Comparison of ENCODE assay signal across 25 cellular contexts in genomic region chr20:53036992-53037391, GRCh38.
DNase-seq lines count a peak whose midpoint lies in the region; ATAC-seq and TF ChIP-seq lines count a peak whose summit lies in the region.
"Had no signal": no experiment of that assay in that cellular context is flagged by ENCODE, and none has a peak within 500 bp of the region (broad histone marks: within the 10 kb centered on the region; RNA-seq: fewer than 3 reads in every experiment).

No MANE protein-coding gene starts in this region.

- H3K27me3 Mint-ChIP-seq in neural crest cell (ENCODE audit: low read depth), result no peaks in the 10 kb centered on the region
- H3K27me3 Mint-ChIP-seq in T-cell, result peaks cover 4 to 7% of the 10 kb centered on the region in 2 donors
- H3K27me3 Mint-ChIP-seq: activated naive CD8-positive, alpha-beta T cell treated with anti-CD3 and anti-CD28 coated beads, Interleukin-2, amount 10 ng/mL, durations not matched to agents 7 days and 5 days had no signal

- no peaks in the 10 kb centered on the region for H3K36me3 Mint-ChIP-seq in neural crest cell (ENCODE audit: low read depth)
- H3K36me3 Mint-ChIP-seq in T-cell, result peaks cover 15% of the 10 kb centered on the region
- H3K36me3 Mint-ChIP-seq: activated naive CD8-positive, alpha-beta T cell treated with anti-CD3 and anti-CD28 coated beads, Interleukin-2, amount 10 ng/mL, durations not matched to agents 7 days and 5 days; natural killer cell treated with Interleukin-12 subunit alpha and Interleukin-12 subunit beta and Interleukin-15 and Interleukin-18, amount 100 ng/mL, for 72 hours had no signal

- H3K27ac Mint-ChIP-seq in neural crest cell (ENCODE audit: unreplicated experiment) (no peak overlapping the region), T-cell (no peak overlapping the region)
- H3K27ac Mint-ChIP-seq: activated naive CD8-positive, alpha-beta T cell treated with anti-CD3 and anti-CD28 coated beads, Interleukin-2, amount 10 ng/mL, durations not matched to agents 7 days and 5 days; activated T-helper 2 cell treated with anti-CD3 and anti-CD28 coated beads, Interferon-gamma antibody, Interleukin-2, Interleukin-4, amounts not matched to agents 10 μg/mL and 5 μg/mL and 100 μg/mL, durations not matched to agents 14 hours and 24 hours and 36 hours; CD4-positive, alpha-beta memory T cell; effector memory CD8-positive, alpha-beta T cell; mesothelial cell of epicardium; natural killer cell treated with Interleukin-12 subunit alpha and Interleukin-12 subunit beta and Interleukin-15 and Interleukin-18, amount 100 ng/mL, for 72 hours; T-helper 1 cell treated with Interleukin-12 subunit alpha and Interleukin-12 subunit beta and Interleukin-4 antibody, amounts not matched to agents 30 μg/mL and 1 μg/mL, for 36 hours had no signal

- POLR2A ChIA-PET in T-cell (lab: Charles Lee), result no interaction called here

- peak overlapping the region; percentile 18; the same call in 1 of the 2 replicates for H3K27ac ChIP-seq in VCaP
- H3K27ac ChIP-seq: brain microvascular endothelial cell, Peyer's patch, vagina, WERI-Rb-1 had no signal

- CTCF ChIA-PET in T-cell (lab: Charles Lee), result no interaction called here

- no peak overlapping the region for H3K4me3 Mint-ChIP-seq in neural crest cell
- no peak overlapping the region for H3K4me3 Mint-ChIP-seq in T-cell
- H3K4me3 Mint-ChIP-seq: activated naive CD8-positive, alpha-beta T cell treated with anti-CD3 and anti-CD28 coated beads, Interleukin-2, amount 10 ng/mL, durations not matched to agents 7 days and 5 days; CD4-positive, alpha-beta memory T cell; effector memory CD8-positive, alpha-beta T cell; mesothelial cell of epicardium; natural killer cell treated with Interleukin-12 subunit alpha and Interleukin-12 subunit beta and Interleukin-15 and Interleukin-18, amount 100 ng/mL, for 72 hours; T-helper 1 cell treated with Interleukin-12 subunit alpha and Interleukin-12 subunit beta and Interleukin-4 antibody, amounts not matched to agents 30 μg/mL and 1 μg/mL, for 36 hours had no signal

- no peak overlapping the region for H3K4me3 ChIP-seq in foreskin fibroblast (ENCODE audit: low read depth in 1 of 2, low read length in 2 of 2)
- H3K4me3 ChIP-seq: Peyer's patch, vagina had no signal

- DNase-seq in COLO668 (lab: John Stamatoyannopoulos, UW; ENCODE audit: unreplicated experiment) (peak; percentile 23), NCI-H2029 treated with DMSO at 0.1 percent for 48 hours (lab: John Stamatoyannopoulos, UW) (peak; percentile 31), neural crest cell (ENCODE audit: low read depth, low spot score) (peak; percentile 7), foreskin fibroblast (no peak), HuH-7.5 (ENCODE audit: low spot score) (no peak), T-cell (no peak)
- DNase-seq: activated CD4-positive, alpha-beta T cell treated with anti-CD3 and anti-CD28 coated beads, Interleukin-2, amount 50 U/mL, for 4 hours; activated CD8-positive, alpha-beta memory T cell treated with anti-CD3 and anti-CD28 coated beads, Interleukin-2, amount 50 U/mL, for 48 hours; activated naive CD8-positive, alpha-beta T cell treated with anti-CD3 and anti-CD28 coated beads, Interleukin-2, amount 10 ng/mL, durations not matched to agents 7 days and 5 days; brain microvascular endothelial cell; CD4-positive, alpha-beta memory T cell; effector memory CD8-positive, alpha-beta T cell; Karpas-422; kidney; NCI-H187 treated with DMSO at 0.1 percent for 48 hours; NCI-H446 treated with DMSO at 0.1 percent for 48 hours; Peyer's patch; WERI-Rb-1 had no signal

- no peak for ATAC-seq in T-cell (replicated peaks in 1 of 4)
- ATAC-seq: effector memory CD8-positive, alpha-beta T cell; esophagus mucosa; natural killer cell treated with Interleukin-12 subunit alpha and Interleukin-12 subunit beta and Interleukin-15 and Interleukin-18, amount 100 ng/mL, for 72 hours had no signal

- TF ChIP-seq CTCF in VCaP (conservative IDR thresholded peaks at IDR 0.05) (no peak), neural crest cell (conservative IDR thresholded peaks at IDR 0.05) (no peak), foreskin fibroblast (IDR thresholded peaks at IDR 0.05; ENCODE audit: low read depth, low read length) (no peak)

- no peaks in the 10 kb centered on the region for H3K9me3 Mint-ChIP-seq in neural crest cell
- no peaks in the 10 kb centered on the region for H3K9me3 Mint-ChIP-seq in T-cell
- H3K9me3 Mint-ChIP-seq: activated naive CD8-positive, alpha-beta T cell treated with anti-CD3 and anti-CD28 coated beads, Interleukin-2, amount 10 ng/mL, durations not matched to agents 7 days and 5 days; activated T-helper 2 cell treated with anti-CD3 and anti-CD28 coated beads, Interferon-gamma antibody, Interleukin-2, Interleukin-4, amounts not matched to agents 10 μg/mL and 5 μg/mL and 100 μg/mL, durations not matched to agents 14 hours and 24 hours and 36 hours; CD4-positive, alpha-beta memory T cell; effector memory CD8-positive, alpha-beta T cell; natural killer cell treated with Interleukin-12 subunit alpha and Interleukin-12 subunit beta and Interleukin-15 and Interleukin-18, amount 100 ng/mL, for 72 hours; T-helper 1 cell treated with Interleukin-12 subunit alpha and Interleukin-12 subunit beta and Interleukin-4 antibody, amounts not matched to agents 30 μg/mL and 1 μg/mL, for 36 hours had no signal

- H3K4me1 Mint-ChIP-seq in neural crest cell (peaks cover 39% of the 10 kb centered on the region), T-cell (peaks cover 15 to 39% (median 15%) of the 10 kb centered on the region in 3 donors)

Comparison
In these comparisons a context has a peak if more than half of its experiments do, and no peak if none do; other contexts are left out.
1. DNase-seq: peak in COLO668 (single experiment), NCI-H2029 treated with DMSO at 0.1 percent for 48 hours (single experiment) and neural crest cell (single experiment); none in foreskin fibroblast (0 of 2), HuH-7.5 (single experiment) and T-cell (0 of 34).